11 cellular contexts compared by ENCODE assay signal in genomic region chr6:41723936-41724637, GRCh38. TPM values are rescaled to one million over a fixed set of nuclear protein-coding genes. Genes with fewer than 3 reads are reported as not detected.
DNase-seq lines count a peak whose midpoint lies in the region; ATAC-seq and TF ChIP-seq lines count a peak whose summit lies in the region.
"Had no signal": no experiment of that assay in that cellular context is flagged by ENCODE, and none has a peak within 500 bp of the region (broad histone marks: within the 10 kb centered on the region; RNA-seq: fewer than 3 reads in every experiment).

No MANE protein-coding gene starts in this region.

- no TSS peak for BruUV-seq in OCI-LY7 (replicated peaks; lab: Mats Ljungman, UMichigan)

- peak overlapping the region; percentile 93 for H3K27ac ChIP-seq in OCI-LY7 (ENCODE audit: low read depth, low read length, poor library complexity, severe bottlenecking)
- peak overlapping the region; percentile 80 to 100 (median 94) for H3K27ac ChIP-seq in spleen

- ATAC-seq in GM18907 (IDR thresholded peaks at IDR 0.05; ENCODE audit: unreplicated experiment) (peak; percentile 2), HG02642 (IDR thresholded peaks at IDR 0.05; ENCODE audit: poor library complexity, unreplicated experiment) (no peak), GM21360 (IDR thresholded peaks at IDR 0.05; ENCODE audit: unreplicated experiment) (no peak)

- H3K4me2 ChIP-seq in OCI-LY7 (ENCODE audit: low read length): peak overlapping the region; percentile 90

- TF ChIP-seq POLR2A in spleen (IDR thresholded peaks at IDR 0.05): no peak

- H3K9me3 ChIP-seq in OCI-LY7 (ENCODE audit: low read length) (no peaks in the 10 kb centered on the region), spleen (no peaks in the 10 kb centered on the region)

- POLR2A ChIA-PET in OCI-LY7 (lab: Charles Lee): interaction anchor here (1.0 to 3.4 kb wide), 4 partner anchors 10 to 293 kb away, joined by 3 to 42 read pairs (median 24); no protein-coding TSS in a partner anchor

- H2AFZ ChIP-seq in OCI-LY7 (ENCODE audit: low read length): no peak overlapping the region

- WGBS in spleen, 5 donors: 51 to 61% (median 56%) methylated on average over 13 to 14 of the region's 14 CpGs

- intact Hi-C loops in OCI-LY7 (cut with micrococcal nuclease; ENCODE audit: unreplicated experiment): loop anchor here (1.0 to 10.0 kb wide), 3 partner anchors 7 to 1021 kb away; partner anchors contain the start of gene TBCC
- intact Hi-C loops in spleen (cut with DNase I; ENCODE audit: low total_unique reads): no loop called here

- DNase-seq in OCI-LY7 (ENCODE audit: low spot score): peak; percentile 59
- peak; percentile 7 for DNase-seq in globus pallidus (ENCODE audit: low spot score)
- DNase-seq in spleen: no peak
- no peak for DNase-seq in GM19238 (ENCODE audit: insufficient read length, low spot score)
- no peak for DNase-seq in stimulated activated naive CD4-positive, alpha-beta T cell treated with Interleukin-2 at 50 U/mL for 16 hours (lab: John Stamatoyannopoulos, UW)
- DNase-seq: activated gamma-delta T cell, NCI-H1048, T-helper 17 cell had no signal

- H3K27me3 ChIP-seq in spleen (replicated peaks in 1 of 7): no peaks in the 10 kb centered on the region

- H3K4me1 ChIP-seq in OCI-LY7 (ENCODE audit: insufficient read depth, low read length, poor library complexity, severe bottlenecking): peaks cover 98% of the 10 kb centered on the region
- peaks cover 46 to 100% (median 99%) of the 10 kb centered on the region in 6 donors for H3K4me1 ChIP-seq in spleen

- TF ChIP-seq CTCF in OCI-LY7 (conservative IDR thresholded peaks at IDR 0.05; ENCODE audit: low read length): no peak
- TF ChIP-seq CTCF in spleen (IDR thresholded peaks at IDR 0.05 in 8 of 11, conservative IDR thresholded peaks at IDR 0.05 in 3 of 11): no peak

- H3K9me2 ChIP-seq in OCI-LY7 (ENCODE audit: insufficient read depth, low read length): no peaks in the 10 kb centered on the region

- H3K36me3 ChIP-seq in OCI-LY7 (ENCODE audit: insufficient read depth, low read length): no peaks in the 10 kb centered on the region
- H3K36me3 ChIP-seq in spleen: peaks cover 0 to 20% (median 0%) of the 10 kb centered on the region in 6 donors

- peak overlapping the region; percentile 67 for H3K4me3 ChIP-seq in OCI-LY7 (ENCODE audit: low read depth, low read length, poor library complexity, severe bottlenecking)
- H3K4me3 ChIP-seq in spleen: peak overlapping the region in 7 of 8 donors; percentile 19 to 74 (median 42)

- peaks cover 89% of the 10 kb centered on the region for H3K79me2 ChIP-seq in OCI-LY7 (ENCODE audit: insufficient read depth, low read depth, low read length)

- peaks cover 2% of the 10 kb centered on the region; the same call in 1 of the 2 replicates for H4K20me1 ChIP-seq in OCI-LY7 (ENCODE audit: insufficient read depth, low read length)

- CTCF ChIA-PET in OCI-LY7 (lab: Charles Lee; ENCODE audit: unreplicated experiment): interaction anchor here (1.0 to 1.3 kb wide), 2 partner anchors 10 to 18 kb away, joined by 3 to 6 read pairs; no protein-coding TSS in a partner anchor

RNA-seq across cellular contexts. Expression of gene TFEB, which starts 11.3 kb away (rescaled TPM):
- 25.3 and 36.8 TPM in 2 replicates for total RNA-seq in OCI-LY7 (2014; rRNA removed; shearing (Covaris generic))
- 48.6 and 60.0 TPM in 2 replicates for total RNA-seq in OCI-LY7 (2022)
- total RNA-seq in spleen: 10 to 100 TPM; 55.9 to 80.8 (median 75.3) TPM
- 100 to 1,000 TPM in 1 of 3 donors, 10 to 100 TPM in 2; 83.5 to 150 (median 97.4) TPM for polyA plus RNA-seq in spleen

RNA-seq across cellular contexts. Expression of gene PGC, which starts 23.1 kb away (rescaled TPM):
- total RNA-seq in OCI-LY7 (2014; rRNA removed; shearing (Covaris generic)): not detected in 2 replicates
- total RNA-seq in OCI-LY7 (2022): not detected in 2 replicates
- total RNA-seq in spleen: not detected
- under 1 TPM; 0.26 to 0.74 (median 0.48) TPM for polyA plus RNA-seq in spleen
- total RNA-seq: T-helper 17 cell had no signal

RNA-seq across cellular contexts. Expression of gene FRS3, which starts 55.6 kb away (rescaled TPM):
- 5.6 and 8.2 TPM in 2 replicates for total RNA-seq in OCI-LY7 (2014; rRNA removed; shearing (Covaris generic))
- total RNA-seq in OCI-LY7 (2022): 7.9 and 8.7 TPM in 2 replicates
- total RNA-seq in spleen: 1 to 10 TPM; 3.7 to 7.3 (median 6.3) TPM
- polyA plus RNA-seq in spleen: 1 to 10 TPM; 2.6 to 6.2 (median 4.8) TPM

RNA-seq across cellular contexts. Expression of gene PRICKLE4, which starts 56.5 kb away (rescaled TPM):
- total RNA-seq in OCI-LY7 (2014; rRNA removed; shearing (Covaris generic)): 0.93 and 1.8 TPM in 2 replicates
- total RNA-seq in OCI-LY7 (2022) (1.2 and 2.6 TPM in 2 replicates), spleen (10 to 100 TPM in 5 of 7 donors, 1 to 10 TPM in 2; 5.4 to 32.8 (median 14.2) TPM)
- polyA plus RNA-seq in spleen: 1 to 10 TPM in 1 of 3 donors, under 1 TPM in 2; 0.41 to 5.3 (median 0.61) TPM
- total RNA-seq: T-helper 17 cell had no signal

Comparison
In these comparisons a context has a peak if more than half of its experiments do, and no peak if none do; other contexts are left out.
1. DNase-seq: peak in OCI-LY7 (single experiment) and globus pallidus (single experiment); none in spleen (single experiment), GM19238 (single experiment) and stimulated activated naive CD4-positive, alpha-beta T cell treated with Interleukin-2 at 50 U/mL for 16 hours (single experiment).